In genomic region chrX:13855689-13856425, GRCh38 we compare ENCODE assay signal across 16 cellular contexts. TPM values are rescaled to one million over a fixed set of nuclear protein-coding genes. Genes with fewer than 3 reads are reported as not detected.
A peak's percentile ranks its signal among the peaks of the same experiment; 100 is the strongest.
DNase-seq lines count a peak whose midpoint lies in the region; ATAC-seq lines count a peak whose summit lies in the region.
"Had no signal": no experiment of that assay in that cellular context is flagged by ENCODE, and none has a peak within 500 bp of the region (broad histone marks: within the 10 kb centered on the region; RNA-seq: fewer than 3 reads in every experiment).

No MANE protein-coding gene starts in this region.

- DNase-seq in RPMI8226, result peak; percentile 79
- DNase-seq in fibroblast of peridontal ligament (ENCODE audit: extremely low read depth), result peak; percentile 4
- DNase-seq in occipital lobe (lab: John Stamatoyannopoulos, UW), result no peak
- DNase-seq in Ammon's horn (ENCODE audit: low spot score), result no peak
- DNase-seq: activated CD4-positive, alpha-beta T cell treated with anti-CD3 and anti-CD28 coated beads, Interleukin-2, amount 10 ng/mL, durations not matched to agents 7 days and 5 days; activated naive CD4-positive, alpha-beta T cell treated with anti-CD3 and anti-CD28 coated beads, Interleukin-2, amount 50 U/mL, for 16 hours; effector CD8-positive, alpha-beta T cell; HCEC 1CT; kidney glomerular epithelial cell; MV-4-11; NCI-H2081 treated with DMSO at 0.1 percent for 48 hours; Peyer's patch had no signal

- ATAC-seq in GM18870 (IDR thresholded peaks at IDR 0.05; ENCODE audit: unreplicated experiment), result peak; percentile 43
- peak; percentile 45 for ATAC-seq in HG02981 (IDR thresholded peaks at IDR 0.05; ENCODE audit: unreplicated experiment)
- ATAC-seq in HG03025 (IDR thresholded peaks at IDR 0.05; ENCODE audit: low FRiP score, unreplicated experiment), result no peak
- no peak for ATAC-seq in HG03521 (IDR thresholded peaks at IDR 0.05; ENCODE audit: unreplicated experiment)

RNA-seq across cellular contexts. Expression of gene GPM6B, which starts 39.0 kb away (rescaled TPM):
- total RNA-seq in occipital lobe, result 418 TPM
- total RNA-seq: activated CD4-positive, alpha-beta T cell treated with anti-CD3 and anti-CD28 coated beads, Interleukin-2, amount 10 ng/mL, durations not matched to agents 7 days and 5 days had no signal

Comparison
In these comparisons a context has a peak if more than half of its experiments do, and no peak if none do; other contexts are left out.
1. ATAC-seq: peak in GM18870 (single experiment) and HG02981 (single experiment); none in HG03025 (single experiment) and HG03521 (single experiment).
2. DNase-seq: peak in RPMI8226 (single experiment) and fibroblast of peridontal ligament (single experiment); none in occipital lobe (single experiment) and Ammon's horn (single experiment).